Comparison of ENCODE assay signal across 8 cellular contexts in genomic region chr17:73901661-73902415, GRCh38.
DNase-seq lines count a peak whose midpoint lies in the region; ATAC-seq and TF ChIP-seq lines count a peak whose summit lies in the region.

No MANE protein-coding gene starts in this region.

- peak overlapping the region in 2 of 7 donors; percentile 54 to 85 for H3K27ac Mint-ChIP-seq in CD14-positive monocyte
- H3K27ac Mint-ChIP-seq in activated naive CD4-positive, alpha-beta T cell treated with anti-CD3 and anti-CD28 coated beads, Interleukin-2, amount 50 U/mL, for 24 hours = no peak overlapping the region

- no peak for TF ChIP-seq POLR2A in gastroesophageal sphincter (IDR thresholded peaks at IDR 0.05)

- H3K4me3 ChIP-seq in gastroesophageal sphincter = peak overlapping the region in 1 of 2 donors; percentile 41

- H3K4me1 Mint-ChIP-seq in CD14-positive monocyte = peaks cover 19% of the 10 kb centered on the region
- peaks cover 15% of the 10 kb centered on the region for H3K4me1 Mint-ChIP-seq in activated naive CD4-positive, alpha-beta T cell treated with anti-CD3 and anti-CD28 coated beads, Interleukin-2, amount 50 U/mL, for 24 hours

- H3K4me3 Mint-ChIP-seq in CD14-positive monocyte = peak overlapping the region; percentile 92 to 99
- H3K4me3 Mint-ChIP-seq in activated naive CD4-positive, alpha-beta T cell treated with anti-CD3 and anti-CD28 coated beads, Interleukin-2, amount 50 U/mL, for 24 hours = peak overlapping the region; percentile 88

- peaks cover 0 to 7% (median 0%) of the 10 kb centered on the region in 7 donors for H3K9me3 Mint-ChIP-seq in CD14-positive monocyte
- no peaks in the 10 kb centered on the region for H3K9me3 Mint-ChIP-seq in activated naive CD4-positive, alpha-beta T cell treated with anti-CD3 and anti-CD28 coated beads, Interleukin-2, amount 50 U/mL, for 24 hours

- ATAC-seq in gastroesophageal sphincter (no peak), GM18873 (IDR thresholded peaks at IDR 0.05; ENCODE audit: low FRiP score, unreplicated experiment) (no peak)

- H3K27me3 ChIP-seq in gastroesophageal sphincter = peaks cover 90% of the 10 kb centered on the region

- TF ChIP-seq EP300 in gastroesophageal sphincter (IDR thresholded peaks at IDR 0.05) = no peak

- no peaks in the 10 kb centered on the region for H3K9me3 ChIP-seq in gastroesophageal sphincter

- DNase-seq in CD14-positive monocyte (ENCODE audit: low spot score) (peak; percentile 58), NCI-H2196 (lab: John Stamatoyannopoulos, UW; ENCODE audit: unreplicated experiment) (peak; percentile 60), islet precursor cell (peak; percentile 76), HEK293T (ENCODE audit: extremely low spot score) (no peak)
- DNase-seq in stimulated activated CD8-positive, alpha-beta memory T cell treated with anti-CD3 and anti-CD28 coated beads, Interleukin-4, amount 100 ng/mL, for 24 hours (ENCODE audit: low read depth) = peak; percentile 25

- POLR2A ChIA-PET in HEK293T (lab: Yijun Ruan, JAX) = no interaction called here

- peaks cover 0 to 13% (median 0%) of the 10 kb centered on the region in 3 donors for H3K4me1 ChIP-seq in gastroesophageal sphincter

- no peaks in the 10 kb centered on the region for H3K36me3 ChIP-seq in gastroesophageal sphincter

- H3K27ac ChIP-seq in gastroesophageal sphincter = no peak overlapping the region

- peaks cover 0 to 5% of the 10 kb centered on the region in 2 donors for H3K36me3 Mint-ChIP-seq in CD14-positive monocyte
- H3K36me3 Mint-ChIP-seq in activated naive CD4-positive, alpha-beta T cell treated with anti-CD3 and anti-CD28 coated beads, Interleukin-2, amount 50 U/mL, for 24 hours = no peaks in the 10 kb centered on the region

- TF ChIP-seq CTCF in CD14-positive monocyte (IDR thresholded peaks at IDR 0.05) (no peak), gastroesophageal sphincter (IDR thresholded peaks at IDR 0.05) (no peak)

- CTCF ChIA-PET in HEK293T (lab: Yijun Ruan, JAX) = interaction anchor here (0.6 to 1.1 kb wide), 2 partner anchors 188 to 732 kb away, joined by 3 read pairs; no protein-coding TSS in a partner anchor

- WGBS in gastroesophageal sphincter (ENCODE audit: low coverage in 1 of 2), 2 donors = 10 to 20% methylated on average over 11 to 24 of the region's 49 CpGs

- peaks cover 40 to 65% (median 57%) of the 10 kb centered on the region in 3 donors for H3K27me3 Mint-ChIP-seq in CD14-positive monocyte (ENCODE audit: low read depth in 3 of 3)
- peaks cover 15% of the 10 kb centered on the region for H3K27me3 Mint-ChIP-seq in activated naive CD4-positive, alpha-beta T cell treated with anti-CD3 and anti-CD28 coated beads, Interleukin-2, amount 50 U/mL, for 24 hours

- intact Hi-C loops in CD14-positive monocyte (cut with micrococcal nuclease) = no loop called here

TF ChIP-seq in HEK293T, 16 proteins besides CTCF, POLR2A, EP300 and RAD21:
- TF ChIP-seq CTBP1 (IDR thresholded peaks at IDR 0.05; ENCODE audit: borderline replicate concordance) = no peak
- no peak for TF ChIP-seq TARDBP (IDR thresholded peaks at IDR 0.05)
- no peak for TF ChIP-seq PKNOX1 (IDR thresholded peaks at IDR 0.05)
- TF ChIP-seq FOXK2 (IDR thresholded peaks at IDR 0.05) = no peak
- no peak for TF ChIP-seq L3MBTL2 (conservative IDR thresholded peaks at IDR 0.05)
- no peak for TF ChIP-seq SP1 (IDR thresholded peaks at IDR 0.05)
- no peak for TF ChIP-seq HDGF (IDR thresholded peaks at IDR 0.05; ENCODE audit: borderline replicate concordance)
- TF ChIP-seq NFRKB (IDR thresholded peaks at IDR 0.05) = no peak
- TF ChIP-seq ZNF384 (IDR thresholded peaks at IDR 0.05) = no peak
- no peak for TF ChIP-seq LEF1 (IDR thresholded peaks at IDR 0.05; ENCODE audit: borderline replicate concordance)
- TF ChIP-seq BHLHE40 (IDR thresholded peaks at IDR 0.05; ENCODE audit: borderline replicate concordance) = no peak
- TF ChIP-seq ELF4 (IDR thresholded peaks at IDR 0.05) = no peak
- TF ChIP-seq FOXM1 (IDR thresholded peaks at IDR 0.05; ENCODE audit: borderline replicate concordance) = no peak
- no peak for TF ChIP-seq ARNT (IDR thresholded peaks at IDR 0.05)
- no peak for TF ChIP-seq FOXA1 (IDR thresholded peaks at IDR 0.05)
- no peak for TF ChIP-seq SUZ12 (IDR thresholded peaks at IDR 0.05)
